In genomic region chr12:15404485-15404884, GRCh38 we compare ENCODE assay signal across 17 cellular contexts.
A peak's percentile ranks its signal among the peaks of the same experiment; 100 is the strongest.
DNase-seq lines count a peak whose midpoint lies in the region; ATAC-seq and TF ChIP-seq lines count a peak whose summit lies in the region.
"Had no signal": no experiment of that assay in that cellular context is flagged by ENCODE, and none has a peak within 500 bp of the region (broad histone marks: within the 10 kb centered on the region; RNA-seq: fewer than 3 reads in every experiment).

No MANE protein-coding gene starts in this region.

- H3K4me3 ChIP-seq in epithelial cell of esophagus (ENCODE audit: low read length), result no peak overlapping the region
- H3K4me3 ChIP-seq: colonic mucosa, left lung, SJCRH30 had no signal

- H3K9me3 Mint-ChIP-seq in osteocyte (ENCODE audit: unreplicated experiment) (peaks cover 5% of the 10 kb centered on the region), T-cell (peaks cover 0 to 4% (median 0%) of the 10 kb centered on the region in 3 donors)

- ATAC-seq in T-cell (replicated peaks in 1 of 4), result no peak
- ATAC-seq: left lung had no signal

- H3K4me3 Mint-ChIP-seq in osteocyte (ENCODE audit: unreplicated experiment) (no peak overlapping the region), T-cell (no peak overlapping the region)

- H3K4me1 Mint-ChIP-seq in osteocyte (ENCODE audit: unreplicated experiment), result peaks cover 11% of the 10 kb centered on the region
- H3K4me1 Mint-ChIP-seq in T-cell, result no peaks in the 10 kb centered on the region

- POLR2A ChIA-PET in T-cell (lab: Charles Lee), result no interaction called here

- CTCF ChIA-PET in T-cell (lab: Charles Lee), result no interaction called here

- no peak for TF ChIP-seq CTCF in epithelial cell of esophagus (IDR thresholded peaks at IDR 0.05; ENCODE audit: insufficient read depth, low read depth, low read length, missing control alignments)
- TF ChIP-seq CTCF in osteocyte (IDR thresholded peaks at IDR 0.05), result no peak

- H3K36me3 Mint-ChIP-seq in osteocyte (ENCODE audit: unreplicated experiment) (no peaks in the 10 kb centered on the region), T-cell (no peaks in the 10 kb centered on the region)

- DNase-seq in ELR (ENCODE audit: low read depth) (peak; percentile 52), RKO (ENCODE audit: low spot score) (peak; percentile 54), epithelial cell of esophagus (ENCODE audit: low read depth) (peak; percentile 62), osteocyte (ENCODE audit: extremely low spot score, unreplicated experiment) (no peak), NCI-H748 treated with DMSO at 0.1 percent for 48 hours (lab: John Stamatoyannopoulos, UW) (no peak), T-cell (no peak), mucosa of gallbladder (ENCODE audit: low spot score) (no peak)
- DNase-seq: activated CD4-positive, alpha-beta T cell treated with anti-CD3 and anti-CD28 coated beads, Interleukin-2, amount 50 U/mL, for 4 hours; activated T-cell treated with anti-CD3 and anti-CD28 coated beads, Interleukin-2, amount 50 U/mL, for 48 hours; colonic mucosa; DMS153; left lung; NCI-H2171 treated with DMSO at 0.1 percent for 48 hours; NK-92 treated with Interleukin-12 subunit alpha and Interleukin-12 subunit beta, amount 100 ng/mL, for 24 hours; SJCRH30; T1000 had no signal

- H3K27ac Mint-ChIP-seq in osteocyte (ENCODE audit: unreplicated experiment), result peak overlapping the region; percentile 5
- no peak overlapping the region for H3K27ac Mint-ChIP-seq in T-cell
- H3K27ac Mint-ChIP-seq: progenitor cell of endocrine pancreas had no signal

- H3K27me3 Mint-ChIP-seq in osteocyte (ENCODE audit: unreplicated experiment) (no peaks in the 10 kb centered on the region), T-cell (peaks cover 5 to 17% of the 10 kb centered on the region in 2 donors)

Comparison
In these comparisons a context has a peak if more than half of its experiments do, and no peak if none do; other contexts are left out.
1. DNase-seq: peak in ELR (single experiment), RKO (single experiment) and epithelial cell of esophagus (single experiment); none in osteocyte (single experiment), NCI-H748 treated with DMSO at 0.1 percent for 48 hours (single experiment), T-cell (0 of 34) and mucosa of gallbladder (single experiment).